In the genomic region with DNA sequence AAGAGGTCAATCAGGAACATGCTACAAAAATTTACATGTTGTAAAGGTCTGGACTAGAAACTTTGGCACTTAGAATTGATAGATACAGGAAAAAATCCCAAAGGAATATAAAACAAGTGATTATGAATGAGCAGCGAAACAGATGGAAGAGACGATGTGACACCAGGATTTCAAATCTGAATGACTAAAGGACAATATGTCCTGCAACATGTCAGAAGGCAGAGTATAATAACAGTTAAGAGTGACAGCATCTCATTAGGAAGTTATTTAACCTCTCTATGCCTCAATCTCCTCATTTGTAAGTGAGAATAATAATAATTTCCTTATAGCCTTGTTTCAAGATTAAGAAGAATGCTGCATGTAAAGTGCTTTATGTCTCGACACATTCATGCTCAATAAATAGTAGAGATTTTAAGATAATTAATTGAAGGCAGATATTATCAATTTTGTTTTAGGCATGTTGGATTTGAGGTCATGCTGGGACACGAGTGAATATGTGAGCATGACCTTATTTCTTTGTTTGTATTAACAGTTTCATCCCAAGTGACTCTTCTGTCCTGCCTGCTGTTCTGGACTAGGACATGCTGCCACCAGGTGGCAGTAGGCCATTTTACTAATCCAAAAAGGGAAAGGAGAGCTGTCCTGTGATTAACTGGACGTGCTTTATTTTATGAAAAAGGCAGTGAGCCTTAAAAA, we compare ENCODE assay signal across 8 cellular contexts. TPM values are rescaled to one million over a fixed set of nuclear protein-coding genes. Genes with fewer than 3 reads are reported as not detected.
DNase-seq lines count a peak whose midpoint lies in the region; ATAC-seq, FAIRE-seq and TF ChIP-seq lines count a peak whose summit lies in the region.

No MANE protein-coding gene starts in this region.

- H3K27me3 ChIP-seq in MG63 (no peaks in the 10 kb centered on the region), astrocyte (ENCODE audit: insufficient read depth, low read length) (no peaks in the 10 kb centered on the region)

- H3K36me3 ChIP-seq in MG63 (no peaks in the 10 kb centered on the region), astrocyte (ENCODE audit: insufficient read depth, low read length) (no peaks in the 10 kb centered on the region)

- H4K20me1 ChIP-seq in astrocyte (ENCODE audit: insufficient read depth, low read length): no peaks in the 10 kb centered on the region

- H3K9ac ChIP-seq in astrocyte (ENCODE audit: low read length): no peak overlapping the region

- no peak overlapping the region for H2AFZ ChIP-seq in astrocyte (ENCODE audit: low read depth, low read length)

- no peaks in the 10 kb centered on the region for H3K27me3 Mint-ChIP-seq in astrocyte (ENCODE audit: low read depth, unreplicated experiment)

- H3K4me1 Mint-ChIP-seq in astrocyte (ENCODE audit: low read depth, unreplicated experiment): peaks cover 20% of the 10 kb centered on the region

- no peaks in the 10 kb centered on the region for H3K9me3 ChIP-seq in MG63
- no peaks in the 10 kb centered on the region for H3K9me3 ChIP-seq in astrocyte (ENCODE audit: insufficient read depth, low read depth, low read length)

- H3K9me3 Mint-ChIP-seq in astrocyte (ENCODE audit: unreplicated experiment): no peaks in the 10 kb centered on the region

- peak; percentile 92 for TF ChIP-seq CTCF in astrocyte (IDR thresholded peaks at IDR 0.05; ENCODE audit: insufficient read depth, low read depth, low read length)

- FAIRE-seq in astrocyte (lab: Jason Lieb, UNC): peak; percentile 72

- no peak overlapping the region for H3K4me2 ChIP-seq in astrocyte (ENCODE audit: low read length)

- H3K4me3 ChIP-seq in MG63 (no peak overlapping the region), astrocyte (ENCODE audit: insufficient read depth, low read depth, low read length) (no peak overlapping the region), skeletal muscle cell (ENCODE audit: low read depth, low read length) (no peak overlapping the region)

- peak; percentile 63 for DNase-seq in EL
- DNase-seq in MG63: peak; percentile 43
- peak; percentile 47 for DNase-seq in SKM-1 (lab: John Stamatoyannopoulos, UW; ENCODE audit: unreplicated experiment)
- DNase-seq in astrocyte (ENCODE audit: low read depth): peak; percentile 27
- DNase-seq in hippocampal formation (lab: John Stamatoyannopoulos, UW): peak; percentile 67 to 87
- DNase-seq in skeletal muscle cell (ENCODE audit: low read depth): peak; percentile 26
- no peak for DNase-seq in NCI-H1048 (lab: John Stamatoyannopoulos, UW)

- H3K27ac ChIP-seq in astrocyte (ENCODE audit: low read depth, low read length): no peak overlapping the region

- H3K4me1 ChIP-seq in astrocyte (ENCODE audit: insufficient read depth, low read length): peaks cover 9% of the 10 kb centered on the region

- no peak overlapping the region for H3K4me3 Mint-ChIP-seq in astrocyte (ENCODE audit: unreplicated experiment)

- no peaks in the 10 kb centered on the region for H3K36me3 Mint-ChIP-seq in astrocyte (ENCODE audit: low read depth, unreplicated experiment)

- H3K27ac Mint-ChIP-seq in astrocyte (ENCODE audit: unreplicated experiment): no peak overlapping the region

- no peaks in the 10 kb centered on the region for H3K79me2 ChIP-seq in astrocyte (ENCODE audit: insufficient read depth, low read length)

- ATAC-seq in GM21717 (IDR thresholded peaks at IDR 0.05; ENCODE audit: unreplicated experiment): peak; percentile 37

RNA-seq across cellular contexts. Expression of a gene that starts 50.1 kb away (rescaled TPM):
- total RNA-seq in MG63 (2014; rRNA removed; shearing (Covaris generic); ENCODE audit: low replicate concordance): 0.07 and 0.16 TPM in 2 replicates
- 0.77 and 1.3 TPM in 2 replicates for total RNA-seq in astrocyte
